Comparison of ENCODE assay signal across 8 cellular contexts in the genomic region with DNA sequence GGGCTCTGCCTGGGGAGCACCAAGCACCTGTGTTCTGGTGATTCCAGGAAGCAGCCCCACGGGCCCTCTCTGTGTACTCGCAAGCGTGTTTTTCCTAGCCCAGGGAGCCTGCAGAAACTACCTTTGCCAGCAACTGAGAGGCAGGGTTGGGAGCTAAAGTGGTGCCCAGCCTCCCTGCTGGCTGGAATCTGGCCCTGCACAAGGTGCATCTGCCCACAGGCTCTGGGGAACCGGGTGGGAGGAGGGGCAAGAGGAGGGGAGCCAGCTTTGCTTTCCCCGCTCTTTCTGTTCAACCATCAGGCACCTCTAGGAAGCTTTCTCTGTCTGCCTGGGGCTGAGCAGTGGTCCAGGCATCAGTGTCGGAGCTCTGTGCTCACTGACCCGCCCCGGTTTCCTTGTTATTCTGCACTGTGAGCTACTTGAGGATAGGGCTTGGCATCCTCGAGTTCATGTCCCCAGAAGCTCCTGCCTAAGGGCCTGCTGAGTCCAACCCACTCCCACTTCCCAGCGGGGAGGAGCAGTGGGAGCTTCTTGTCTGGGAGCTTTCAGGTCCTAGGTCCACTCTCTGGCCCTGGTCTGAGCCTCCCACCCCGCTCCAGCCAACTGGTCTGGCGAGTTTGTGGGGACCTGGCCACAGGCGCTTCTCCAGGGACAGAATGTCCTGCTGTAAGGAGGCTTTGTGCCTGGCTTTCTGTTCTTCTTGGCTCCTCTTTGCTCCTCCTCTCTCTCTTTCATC. TPM values are rescaled to one million over a fixed set of nuclear protein-coding genes. Genes with fewer than 3 reads are reported as not detected.
DNase-seq lines count a peak whose midpoint lies in the region; ATAC-seq, FAIRE-seq and TF ChIP-seq lines count a peak whose summit lies in the region.

No MANE protein-coding gene starts in this region.

- no peaks in the 10 kb centered on the region for H3K9me3 Mint-ChIP-seq in activated CD4-positive, alpha-beta T cell treated with anti-CD3 and anti-CD28 coated beads, Interleukin-2, amount 10 ng/mL, durations not matched to agents 24 days and 14 days

- H3K27me3 ChIP-seq in brain microvascular endothelial cell (replicated peaks) (no peaks in the 10 kb centered on the region), HepG2 (ENCODE audit: control insufficient read depth in 1 of 2, insufficient read depth in 2 of 2, low read length in 2 of 2) (no peaks in the 10 kb centered on the region), tibial nerve (no peaks in the 10 kb centered on the region)

- peak overlapping the region; percentile 77 for H3K4me3 Mint-ChIP-seq in activated CD4-positive, alpha-beta T cell treated with anti-CD3 and anti-CD28 coated beads, Interleukin-2, amount 10 ng/mL, durations not matched to agents 24 days and 14 days

- H3K27me3 Mint-ChIP-seq in activated CD4-positive, alpha-beta T cell treated with anti-CD3 and anti-CD28 coated beads, Interleukin-2, amount 10 ng/mL, durations not matched to agents 24 days and 14 days = peaks cover 1% of the 10 kb centered on the region

- in situ Hi-C loops in brain microvascular endothelial cell (cut with HindIII; ENCODE audit: low pct_ligation_motif_present, low sequenced_read_pairs) = no loop called here
- in situ Hi-C loops in HepG2 (cut with HindIII; ENCODE audit: extremely low pct_ligation_motif_present, low pct_unique_long_range_greater_than_20kb) = no loop called here

- TF ChIP-seq EP300 in HepG2 (IDR thresholded peaks at IDR 0.05; ENCODE audit: low read depth in 2 of 2, low read length in 2 of 2) (no peak), HepG2 (CRISPR knock-in tag; IDR thresholded peaks at IDR 0.05; ENCODE audit: borderline replicate concordance) (no peak), tibial nerve (IDR thresholded peaks at IDR 0.05) (peak; percentile 11 to 12)

- H2AFZ ChIP-seq in HepG2 (ENCODE audit: low read length) = no peak overlapping the region

- POLR2A ChIA-PET in HepG2 (lab: Yijun Ruan, JAX) = interaction anchor here (0.9 to 1.2 kb wide), 3 partner anchors 12 to 27 kb away, joined by 3 to 9 read pairs (median 3); no protein-coding TSS in a partner anchor

- peak; percentile 78 for ATAC-seq in HepG2
- ATAC-seq in HG03159 (IDR thresholded peaks at IDR 0.05; ENCODE audit: unreplicated experiment) = no peak

- CTCF ChIA-PET in HepG2 (lab: Yijun Ruan, JAX; ENCODE audit: low intra/inter-chr PET ratio, low total read pairs) = no interaction called here

- 87% methylated on average over 6 of the region's 13 CpGs for WGBS in HepG2 (ENCODE audit: low lambda C conversion rate)
- WGBS in tibial nerve, 2 donors = 43 to 57% methylated on average over 10 to 13 of the region's 13 CpGs

- peaks cover 11% of the 10 kb centered on the region for H4K20me1 ChIP-seq in HepG2 (ENCODE audit: insufficient read depth, low read length)

- peaks cover 20% of the 10 kb centered on the region for H3K4me1 Mint-ChIP-seq in activated CD4-positive, alpha-beta T cell treated with anti-CD3 and anti-CD28 coated beads, Interleukin-2, amount 10 ng/mL, durations not matched to agents 24 days and 14 days

- H3K4me1 ChIP-seq in HepG2 (ENCODE audit: insufficient read depth, low read length) (peaks cover 51% of the 10 kb centered on the region), tibial nerve (peaks cover 0 to 66% (median 52%) of the 10 kb centered on the region in 4 donors)

- H3K36me3 ChIP-seq in brain microvascular endothelial cell (replicated peaks) = no peaks in the 10 kb centered on the region
- H3K36me3 ChIP-seq in HepG2 (replicated peaks in 1 of 2; ENCODE audit: control insufficient read depth in 1 of 2, insufficient read depth in 2 of 2, low read length in 2 of 2) = no peaks in the 10 kb centered on the region; a peak in 3 of 5 replicates
- H3K36me3 ChIP-seq in tibial nerve = no peaks in the 10 kb centered on the region

- H3K9ac ChIP-seq in HepG2 (ENCODE audit: insufficient read depth, low read depth, low read length) = no peak overlapping the region

- no peaks in the 10 kb centered on the region for H3K36me3 Mint-ChIP-seq in activated CD4-positive, alpha-beta T cell treated with anti-CD3 and anti-CD28 coated beads, Interleukin-2, amount 10 ng/mL, durations not matched to agents 24 days and 14 days (ENCODE audit: low read depth)

- DNase-seq in activated CD4-positive, alpha-beta T cell treated with anti-CD3 and anti-CD28 coated beads, Interleukin-2, amount 10 ng/mL, durations not matched to agents 24 days and 14 days = no peak
- no peak for DNase-seq in activated CD4-positive, alpha-beta T cell treated with anti-CD3 and anti-CD28 coated beads for 1 hour
- DNase-seq in brain microvascular endothelial cell (no peak), HepG2 (ENCODE audit: low spot score) (peak; percentile 44), tibial nerve (ENCODE audit: low spot score in 2 of 2) (peak in 1 of 2 donors; percentile 19), iPS-NIHi7 (ENCODE audit: extremely low spot score) (no peak), AG08396 (ENCODE audit: low spot score) (no peak)

- TF ChIP-seq POLR2A in HepG2 (IDR thresholded peaks at IDR 0.05; ENCODE audit: insufficient read depth in 1 of 2, low read depth in 2 of 2, low read length in 2 of 2) = no peak
- TF ChIP-seq POLR2A in tibial nerve (IDR thresholded peaks at IDR 0.05) = no peak

- H3K27ac ChIP-seq in brain microvascular endothelial cell (no peak overlapping the region), HepG2 (ENCODE audit: extremely low read length, insufficient read depth, low read length) (no peak overlapping the region), tibial nerve (peak overlapping the region; percentile 76 to 90 (median 84))

- intact Hi-C loops in activated CD4-positive, alpha-beta T cell treated with anti-CD3 and anti-CD28 coated beads, Interleukin-2, amount 10 ng/mL, durations not matched to agents 24 days and 14 days (cut with micrococcal nuclease) = loop anchor here (5.0 kb wide), 1 partner anchor 427 kb away; the partner anchor contains the start of gene INCENP
- intact Hi-C loops in HepG2 (cut with micrococcal nuclease; ENCODE audit: unreplicated experiment) = no loop called here

- peak; percentile 44 for TF ChIP-seq CTCF in brain microvascular endothelial cell (IDR thresholded peaks at IDR 0.05; ENCODE audit: low read depth, low read length, missing control alignments)
- peak; percentile 38 for TF ChIP-seq CTCF in HepG2 (CRISPR knock-in tag; IDR thresholded peaks at IDR 0.05)
- peak in 1 of 5 experiments; percentile 15 for TF ChIP-seq CTCF in tibial nerve (IDR thresholded peaks at IDR 0.05)

- H3K27ac Mint-ChIP-seq in activated CD4-positive, alpha-beta T cell treated with anti-CD3 and anti-CD28 coated beads, Interleukin-2, amount 10 ng/mL, durations not matched to agents 24 days and 14 days = peak overlapping the region; percentile 91

- H3K4me2 ChIP-seq in HepG2 (ENCODE audit: low read depth, low read length) = no peak overlapping the region

- H3K4me3 ChIP-seq in brain microvascular endothelial cell (ENCODE audit: low read depth, low read length) (no peak overlapping the region), HepG2 (replicated peaks in 1 of 3; ENCODE audit: insufficient read depth in 1 of 3, low read depth in 2 of 3, low read length in 3 of 3) (no peak overlapping the region), tibial nerve (peak overlapping the region in 3 of 4 donors; percentile 1 to 26 (median 11))

- peaks cover 38% of the 10 kb centered on the region for H3K79me2 ChIP-seq in HepG2 (ENCODE audit: insufficient read depth, low read length)

- no peak for FAIRE-seq in HepG2 (lab: Jason Lieb, UNC)

- H3K9me3 ChIP-seq in HepG2 (ENCODE audit: low read length) (no peaks in the 10 kb centered on the region), tibial nerve (no peaks in the 10 kb centered on the region)

- BruUV-seq in HepG2 (replicated peaks; lab: Mats Ljungman, UMichigan) = no TSS peak

- TF ChIP-seq RAD21 in HepG2 (CRISPR knock-in tag; IDR thresholded peaks at IDR 0.05) = 0 out of 2 replicates have a peak, but pooled peaks have one; percentile 37

RNA-seq across cellular contexts. Expression of gene DAGLA, which starts 14.9 kb away (rescaled TPM):
- 0.09 and 0.14 TPM in 2 replicates for total RNA-seq in activated CD4-positive, alpha-beta T cell treated with anti-CD3 and anti-CD28 coated beads, Interleukin-2, amount 10 ng/mL, durations not matched to agents 24 days and 14 days
- 2.3 and 3.9 TPM in 2 replicates for total RNA-seq in HepG2 (2016; rRNA removed; fragmentation: Illumina TruSeq; extraction: Trizol)
- 0.61 and 0.88 TPM in 2 replicates for total RNA-seq in HepG2 (2016; cell fraction: cytosol; rRNA removed; fragmentation: Illumina TruSeq; extraction: Trizol; ENCODE audit: low read depth)
- total RNA-seq in HepG2 (2016; cell fraction: insoluble cytoplasmic fraction; rRNA removed; fragmentation: Illumina TruSeq; extraction: Trizol) = 2.1 and 3.9 TPM in 2 replicates
- 2.2 and 2.4 TPM in 2 replicates for total RNA-seq in HepG2 (2016; cell fraction: membrane; rRNA removed; fragmentation: Illumina TruSeq; extraction: Trizol)
- 4.9 and 6.5 TPM in 2 replicates for total RNA-seq in HepG2 (2016; cell fraction: nucleus; rRNA removed; fragmentation: Illumina TruSeq; extraction: Trizol)
- 2.6 and 3.3 TPM in 2 replicates for polyA plus RNA-seq in HepG2 (2011; rRNA removed)
- polyA plus RNA-seq in HepG2 (2011; cell fraction: cytosol; rRNA removed) = 1.5 and 2.1 TPM in 2 replicates
- polyA plus RNA-seq in HepG2 (2011; cell fraction: nucleus; rRNA removed) = 12.4 and 14.2 TPM in 2 replicates
- polyA plus RNA-seq in HepG2 (2012) = 2.6 and 5.3 TPM in 2 replicates
- polyA plus RNA-seq in HepG2 (2016; cell fraction: cytosol; fragmentation: Illumina TruSeq; extraction: Trizol; ENCODE audit: low read depth) = 0.45 and 0.67 TPM in 2 replicates
- polyA plus RNA-seq in HepG2 (2016; cell fraction: insoluble cytoplasmic fraction; fragmentation: Illumina TruSeq; extraction: Trizol; ENCODE audit: low read depth) = 2.5 and 3.0 TPM in 2 replicates
- 1.5 and 1.9 TPM in 2 replicates for polyA plus RNA-seq in HepG2 (2016; cell fraction: membrane; fragmentation: Illumina TruSeq; extraction: Trizol; ENCODE audit: low read depth)
- 14.4 and 14.8 TPM in 2 replicates for polyA plus RNA-seq in HepG2 (2016; cell fraction: nucleus; fragmentation: Illumina TruSeq; extraction: Trizol; ENCODE audit: insufficient read depth, low read depth)
- 2.0 and 8.0 TPM in 2 replicates for polyA minus RNA-seq in HepG2 (2011; rRNA and poly(A)+ RNA removed; ENCODE audit: low replicate concordance)
- 2.2 and 3.0 TPM in 2 replicates for polyA minus RNA-seq in HepG2 (2011; cell fraction: cytosol; rRNA and poly(A)+ RNA removed)
- polyA minus RNA-seq in HepG2 (2011; cell fraction: nucleus; rRNA and poly(A)+ RNA removed) = 4.6 TPM in 2 replicates
- 1 to 10 TPM; 1.1 to 5.4 (median 3.0) TPM for total RNA-seq in tibial nerve

RNA-seq across cellular contexts. Expression of gene MYRF, which starts 57.3 kb away (rescaled TPM):
- total RNA-seq in activated CD4-positive, alpha-beta T cell treated with anti-CD3 and anti-CD28 coated beads, Interleukin-2, amount 10 ng/mL, durations not matched to agents 24 days and 14 days = 1.1 and 1.2 TPM in 2 replicates
- total RNA-seq in HepG2 (2016; rRNA removed; fragmentation: Illumina TruSeq; extraction: Trizol) (7.9 and 10.2 TPM in 2 replicates), tibial nerve (1 to 10 TPM; 1.0 to 7.5 (median 2.1) TPM)
- total RNA-seq in HepG2 (2016; cell fraction: cytosol; rRNA removed; fragmentation: Illumina TruSeq; extraction: Trizol; ENCODE audit: low read depth) = 6.6 and 7.4 TPM in 2 replicates
- 6.8 and 10.3 TPM in 2 replicates for total RNA-seq in HepG2 (2016; cell fraction: insoluble cytoplasmic fraction; rRNA removed; fragmentation: Illumina TruSeq; extraction: Trizol)
- 8.2 and 8.5 TPM in 2 replicates for total RNA-seq in HepG2 (2016; cell fraction: membrane; rRNA removed; fragmentation: Illumina TruSeq; extraction: Trizol)
- total RNA-seq in HepG2 (2016; cell fraction: nucleus; rRNA removed; fragmentation: Illumina TruSeq; extraction: Trizol) = 16.7 and 20.6 TPM in 2 replicates
- 25.9 and 33.2 TPM in 2 replicates for polyA plus RNA-seq in HepG2 (2011; rRNA removed)
- polyA plus RNA-seq in HepG2 (2011; cell fraction: cytosol; rRNA removed) = 17.4 and 19.1 TPM in 2 replicates
- 140 and 154 TPM in 2 replicates for polyA plus RNA-seq in HepG2 (2011; cell fraction: nucleus; rRNA removed)
- polyA plus RNA-seq in HepG2 (2012) = 27.5 and 41.4 TPM in 2 replicates
- 1.8 and 2.1 TPM in 2 replicates for polyA plus RNA-seq in HepG2 (2016; cell fraction: cytosol; fragmentation: Illumina TruSeq; extraction: Trizol; ENCODE audit: low read depth)
- 12.8 and 17.2 TPM in 2 replicates for polyA plus RNA-seq in HepG2 (2016; cell fraction: insoluble cytoplasmic fraction; fragmentation: Illumina TruSeq; extraction: Trizol; ENCODE audit: low read depth)
- polyA plus RNA-seq in HepG2 (2016; cell fraction: membrane; fragmentation: Illumina TruSeq; extraction: Trizol; ENCODE audit: low read depth) = 5.7 and 6.2 TPM in 2 replicates
- 69.8 and 76.1 TPM in 2 replicates for polyA plus RNA-seq in HepG2 (2016; cell fraction: nucleus; fragmentation: Illumina TruSeq; extraction: Trizol; ENCODE audit: insufficient read depth, low read depth)
- polyA minus RNA-seq in HepG2 (2011; rRNA and poly(A)+ RNA removed; ENCODE audit: low replicate concordance) = 2.9 and 52.2 TPM in 2 replicates
- 27.3 and 36.7 TPM in 2 replicates for polyA minus RNA-seq in HepG2 (2011; cell fraction: cytosol; rRNA and poly(A)+ RNA removed)
- 39.0 and 39.4 TPM in 2 replicates for polyA minus RNA-seq in HepG2 (2011; cell fraction: nucleus; rRNA and poly(A)+ RNA removed)

Comparison
In these comparisons a context has a peak if more than half of its experiments do, and no peak if none do; other contexts are left out.
1. H3K27ac ChIP-seq: peak in tibial nerve (4 of 4); none in brain microvascular endothelial cell (single experiment) and HepG2 (single experiment).
2. H3K4me3 ChIP-seq: peak in tibial nerve (3 of 4); none in brain microvascular endothelial cell (single experiment) and HepG2 (0 of 3).